10 cellular contexts compared by ENCODE assay signal in genomic region chr6:32976334-32977069, GRCh38. TPM values are rescaled to one million over a fixed set of nuclear protein-coding genes. Genes with fewer than 3 reads are reported as not detected.
DNase-seq lines count a peak whose midpoint lies in the region; ATAC-seq and TF ChIP-seq lines count a peak whose summit lies in the region.
"Had no signal": no experiment of that assay in that cellular context is flagged by ENCODE, and none has a peak within 500 bp of the region (broad histone marks: within the 10 kb centered on the region; RNA-seq: fewer than 3 reads in every experiment).

No MANE protein-coding gene starts in this region.

- H3K79me2 ChIP-seq in H9 (ENCODE audit: insufficient read depth, low read length): peaks cover 41% of the 10 kb centered on the region

- H2AK5ac ChIP-seq in H9 (ENCODE audit: insufficient read length, low read length): no peak overlapping the region

- TF ChIP-seq CTCF in AG09309 (IDR thresholded peaks at IDR 0.05; ENCODE audit: control insufficient read depth, insufficient read depth, low read depth, low read length, missing control alignments): no peak
- TF ChIP-seq CTCF in H9 (conservative IDR thresholded peaks at IDR 0.05): no peak

- no peaks in the 10 kb centered on the region for H3K9me3 ChIP-seq in H9 (ENCODE audit: control insufficient read depth, low read depth, low read length)
- no peaks in the 10 kb centered on the region for H3K9me3 ChIP-seq in mesodermal cell (ENCODE audit: control insufficient read depth, low read length)
- H3K9me3 ChIP-seq: SJCRH30 had no signal

- H2AFZ ChIP-seq in H9 (ENCODE audit: low read length): no peak overlapping the region

- H2BK120ac ChIP-seq in H9 (ENCODE audit: low read depth, low read length, poor library complexity, severe bottlenecking): no peak overlapping the region

- no peak overlapping the region for H3K27ac ChIP-seq in H9 (ENCODE audit: insufficient read length, low read depth, low read length)
- peak overlapping the region; percentile 0 for H3K27ac ChIP-seq in mesodermal cell (ENCODE audit: low read depth, low read length, severe bottlenecking)
- H3K27ac ChIP-seq: SJCRH30 had no signal

- H2BK15ac ChIP-seq in H9 (ENCODE audit: low read depth, low read length): no peak overlapping the region

- no peak overlapping the region for H4K5ac ChIP-seq in H9 (ENCODE audit: insufficient read length, low read depth, low read length)

- no CpG with 5 or more reads among the region's 7 CpGs for WGBS in H9 (ENCODE audit: extremely low coverage, insufficient read length, low lambda C conversion rate)
- 94 to 100% methylated on average over 2 to 3 of the region's 7 CpGs for WGBS in mesodermal cell (ENCODE audit: insufficient coverage in 2 of 2), 2 experiments

- H3K36me3 ChIP-seq in mesodermal cell (ENCODE audit: control insufficient read depth, insufficient read depth, low read length): peaks cover 95% of the 10 kb centered on the region

- no peak overlapping the region for H3K18ac ChIP-seq in H9 (ENCODE audit: insufficient read length, low read depth, low read length)

- peaks cover 94 to 99% (median 96%) of the 10 kb centered on the region in 3 experiments for H3K36me3 Mint-ChIP-seq in H9 (ENCODE audit: insufficient read depth in 1 of 3, low read depth in 3 of 3)
- H3K36me3 Mint-ChIP-seq in activated naive CD8-positive, alpha-beta T cell treated with anti-CD3 and anti-CD28 coated beads, Interleukin-2, amount 50 U/mL, for 24 hours (ENCODE audit: low read depth): peaks cover 99% of the 10 kb centered on the region

- H3K27me3 Mint-ChIP-seq in H9 (ENCODE audit: low read depth): peaks cover 3% of the 10 kb centered on the region
- H3K27me3 Mint-ChIP-seq in activated naive CD8-positive, alpha-beta T cell treated with anti-CD3 and anti-CD28 coated beads, Interleukin-2, amount 50 U/mL, for 24 hours: no peaks in the 10 kb centered on the region

- H3K9ac ChIP-seq in H9 (ENCODE audit: extremely low read depth, insufficient read length, low read length): no peak overlapping the region

- H2BK12ac ChIP-seq in H9 (ENCODE audit: insufficient read length, low read depth, low read length): no peak overlapping the region

- no peak overlapping the region for H2BK20ac ChIP-seq in H9 (ENCODE audit: low read depth, low read length, poor library complexity, severe bottlenecking)

- DNase-seq in AG09309 (ENCODE audit: low read depth): no peak
- DNase-seq in H9: no peak
- no peak for DNase-seq in activated naive CD8-positive, alpha-beta T cell treated with anti-CD3 and anti-CD28 coated beads, Interleukin-2, amount 50 U/mL, for 24 hours
- no peak for DNase-seq in NCI-H1930 (lab: John Stamatoyannopoulos, UW)
- DNase-seq in CD1c-positive myeloid dendritic cell (ENCODE audit: extremely low spot score): no peak
- DNase-seq in NCI-H187 (lab: John Stamatoyannopoulos, UW): no peak
- DNase-seq in NCI-H2227 (lab: John Stamatoyannopoulos, UW; ENCODE audit: unreplicated experiment): no peak
- DNase-seq: EL, SJCRH30 had no signal

- no peak overlapping the region for H3K14ac ChIP-seq in H9 (ENCODE audit: insufficient read depth, low read length)

- peaks cover 20% of the 10 kb centered on the region for H3K79me1 ChIP-seq in H9 (ENCODE audit: insufficient read depth, low read depth, low read length, poor library complexity, severe bottlenecking)

- peak overlapping the region; percentile 91 for H3K4me3 ChIP-seq in AG09309 (ENCODE audit: control insufficient read depth, low read depth, low read length)
- no peak overlapping the region for H3K4me3 ChIP-seq in mesodermal cell (ENCODE audit: extremely low read depth, insufficient read depth, low read length, poor library complexity, severe bottlenecking)
- H3K4me3 ChIP-seq: SJCRH30 had no signal

- H3K4ac ChIP-seq in H9 (ENCODE audit: low read depth, low read length): no peak overlapping the region

- H3K4me1 Mint-ChIP-seq in H9: peaks cover 23 to 53% of the 10 kb centered on the region in 2 experiments
- peaks cover 55% of the 10 kb centered on the region for H3K4me1 Mint-ChIP-seq in activated naive CD8-positive, alpha-beta T cell treated with anti-CD3 and anti-CD28 coated beads, Interleukin-2, amount 50 U/mL, for 24 hours

- H3K4me3 Mint-ChIP-seq in H9: peak overlapping the region; percentile 96
- peak overlapping the region; percentile 97 for H3K4me3 Mint-ChIP-seq in activated naive CD8-positive, alpha-beta T cell treated with anti-CD3 and anti-CD28 coated beads, Interleukin-2, amount 50 U/mL, for 24 hours

- H4K20me1 ChIP-seq in H9 (ENCODE audit: control insufficient read depth, insufficient read depth, insufficient read length): no peaks in the 10 kb centered on the region

- peaks cover 12% of the 10 kb centered on the region for H3K23me2 ChIP-seq in H9 (ENCODE audit: insufficient read length, low read depth, low read length, poor library complexity, severe bottlenecking)

- H4K91ac ChIP-seq in H9 (ENCODE audit: insufficient read length, low read depth, low read length): no peak overlapping the region

- no peak overlapping the region for H4K8ac ChIP-seq in H9 (replicated peaks; ENCODE audit: insufficient read length, low read depth, low read length)

- no peak overlapping the region for H3T11ph ChIP-seq in H9 (ENCODE audit: low read length)

- no peak overlapping the region for H3K4me2 ChIP-seq in H9 (ENCODE audit: insufficient read depth, insufficient read length, low read length)

- no peak overlapping the region for H3K23ac ChIP-seq in H9 (ENCODE audit: insufficient read length, low read depth, low read length)

- peaks cover 7 to 9% of the 10 kb centered on the region in 2 experiments for H3K9me3 Mint-ChIP-seq in H9
- no peaks in the 10 kb centered on the region for H3K9me3 Mint-ChIP-seq in activated naive CD8-positive, alpha-beta T cell treated with anti-CD3 and anti-CD28 coated beads, Interleukin-2, amount 50 U/mL, for 24 hours

- H3K4me1 ChIP-seq in H9 (ENCODE audit: insufficient read depth, low read length) (no peaks in the 10 kb centered on the region), mesodermal cell (ENCODE audit: control insufficient read depth, insufficient read depth, low read length, poor library complexity, severe bottlenecking) (peaks cover 14% of the 10 kb centered on the region)
- H3K4me1 ChIP-seq: SJCRH30 had no signal

- ATAC-seq in activated naive CD8-positive, alpha-beta T cell treated with anti-CD3 and anti-CD28 coated beads, Interleukin-2, amount 50 U/mL, for 24 hours: no peak

- no peak overlapping the region for H2BK5ac ChIP-seq in H9 (ENCODE audit: insufficient read length, low read length)

- H3K56ac ChIP-seq in H9 (ENCODE audit: insufficient read length, low read depth, low read length): no peak overlapping the region

- peak overlapping the region in 1 of 3 experiments; percentile 65; a peak in 2 of 7 replicates for H3K27ac Mint-ChIP-seq in H9
- peak overlapping the region; percentile 98 for H3K27ac Mint-ChIP-seq in activated naive CD8-positive, alpha-beta T cell treated with anti-CD3 and anti-CD28 coated beads, Interleukin-2, amount 50 U/mL, for 24 hours

- no peaks in the 10 kb centered on the region for H3K27me3 ChIP-seq in H9 (ENCODE audit: insufficient read depth, low read length)
- H3K27me3 ChIP-seq: SJCRH30 had no signal

RNA-seq across cellular contexts. Expression of gene BRD2, which starts 8.1 kb away (rescaled TPM):
- 244 and 252 TPM in 2 replicates for total RNA-seq in H9 (2021)
- polyA plus RNA-seq in mesodermal cell (2013, experiment 1 of 2): 136 TPM
- polyA plus RNA-seq in mesodermal cell (2013, experiment 2 of 2): 136 TPM

RNA-seq across cellular contexts. Expression of gene HLA-DMA, which starts 23.6 kb away (rescaled TPM):
- 6.6 and 7.5 TPM in 2 replicates for total RNA-seq in H9 (2021)
- 3.6 TPM for polyA plus RNA-seq in mesodermal cell (2013, experiment 1 of 2)
- 3.3 TPM for polyA plus RNA-seq in mesodermal cell (2013, experiment 2 of 2)

RNA-seq across cellular contexts. Expression of gene HLA-DOA, which starts 32.9 kb away (rescaled TPM):
- total RNA-seq in H9 (2021): 15.3 and 15.6 TPM in 2 replicates
- polyA plus RNA-seq in mesodermal cell (2013, experiment 1 of 2): 0.63 TPM
- 0.71 TPM for polyA plus RNA-seq in mesodermal cell (2013, experiment 2 of 2)

RNA-seq across cellular contexts. Expression of gene HLA-DMB, which starts 35.7 kb away (rescaled TPM):
- total RNA-seq in H9 (2021): 1.5 and 1.7 TPM in 2 replicates
- polyA plus RNA-seq in mesodermal cell (2013, experiment 1 of 2): not detected
- polyA plus RNA-seq in mesodermal cell (2013, experiment 2 of 2): not detected
- total RNA-seq: SJCRH30 had no signal
